In the genomic region with DNA sequence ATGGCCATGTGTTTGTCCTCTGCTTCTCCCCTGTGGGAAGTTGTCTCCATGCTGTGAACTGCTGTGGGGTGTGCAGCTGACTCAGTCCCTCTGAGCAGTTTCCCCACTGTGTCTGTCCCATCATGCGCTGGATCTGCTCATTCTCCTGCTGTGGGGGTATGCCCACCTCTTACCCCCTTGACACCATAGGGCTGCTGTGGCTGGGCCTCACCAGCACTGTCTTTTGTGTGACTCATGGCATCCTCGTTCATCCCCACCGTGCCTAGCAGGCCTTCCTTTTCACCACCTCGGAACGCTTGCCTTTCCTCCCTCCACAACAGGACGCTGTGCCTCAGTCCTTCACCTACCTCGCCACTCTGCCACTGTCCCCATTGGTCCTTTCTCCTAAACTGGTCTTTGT, we compare ENCODE assay signal across 2 cellular contexts.
TF ChIP-seq lines count a peak whose summit lies in the region.

No MANE protein-coding gene starts in this region.

TF ChIP-seq in WTC11, 78 proteins besides CTCF, POLR2A, EP300 and RAD21:
- TF ChIP-seq STAT6 (CRISPR knock-in tag; conservative IDR thresholded peaks at IDR 0.05; ENCODE audit: low read depth) (no peak), JAZF1 (CRISPR knock-in tag; IDR thresholded peaks at IDR 0.05) (no peak), ZNF121 (CRISPR knock-in tag; IDR thresholded peaks at IDR 0.05) (no peak), NR2C2 (CRISPR knock-in tag; IDR thresholded peaks at IDR 0.05) (no peak), IRF2 (CRISPR knock-in tag; IDR thresholded peaks at IDR 0.05; ENCODE audit: borderline replicate concordance, low read depth) (no peak), ESRRA (CRISPR knock-in tag; IDR thresholded peaks at IDR 0.05; ENCODE audit: borderline replicate concordance) (no peak), ZBTB43 (CRISPR knock-in tag; IDR thresholded peaks at IDR 0.05) (no peak), NR3C1 (CRISPR knock-in tag; conservative IDR thresholded peaks at IDR 0.05; ENCODE audit: low read depth) (no peak), NR1H2 (CRISPR knock-in tag; IDR thresholded peaks at IDR 0.05) (no peak), OVOL2 (CRISPR knock-in tag; IDR thresholded peaks at IDR 0.05; ENCODE audit: borderline replicate concordance) (no peak), ATF2 (CRISPR knock-in tag; IDR thresholded peaks at IDR 0.05; ENCODE audit: borderline replicate concordance, low read depth) (no peak), ELF4 (CRISPR knock-in tag; IDR thresholded peaks at IDR 0.05; ENCODE audit: low read depth) (no peak), EMX1 (CRISPR knock-in tag; IDR thresholded peaks at IDR 0.05) (no peak)
- TF ChIP-seq, protein P1, sequence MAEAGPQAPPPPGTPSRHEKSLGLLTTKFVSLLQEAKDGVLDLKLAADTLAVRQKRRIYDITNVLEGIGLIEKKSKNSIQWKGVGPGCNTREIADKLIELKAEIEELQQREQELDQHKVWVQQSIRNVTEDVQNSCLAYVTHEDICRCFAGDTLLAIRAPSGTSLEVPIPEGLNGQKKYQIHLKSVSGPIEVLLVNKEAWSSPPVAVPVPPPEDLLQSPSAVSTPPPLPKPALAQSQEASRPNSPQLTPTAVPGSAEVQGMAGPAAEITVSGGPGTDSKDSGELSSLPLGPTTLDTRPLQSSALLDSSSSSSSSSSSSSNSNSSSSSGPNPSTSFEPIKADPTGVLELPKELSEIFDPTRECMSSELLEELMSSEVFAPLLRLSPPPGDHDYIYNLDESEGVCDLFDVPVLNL (CRISPR knock-in tag; IDR thresholded peaks at IDR 0.05; ENCODE audit: borderline replicate concordance, low read depth), result no peak
TF ChIP-seq in WTC11: peak in this region for 0.

TF ChIP-seq in SK-N-SH, 30 proteins besides CTCF, POLR2A, EP300 and RAD21 (continued from another document):
- TF ChIP-seq, protein P2, sequence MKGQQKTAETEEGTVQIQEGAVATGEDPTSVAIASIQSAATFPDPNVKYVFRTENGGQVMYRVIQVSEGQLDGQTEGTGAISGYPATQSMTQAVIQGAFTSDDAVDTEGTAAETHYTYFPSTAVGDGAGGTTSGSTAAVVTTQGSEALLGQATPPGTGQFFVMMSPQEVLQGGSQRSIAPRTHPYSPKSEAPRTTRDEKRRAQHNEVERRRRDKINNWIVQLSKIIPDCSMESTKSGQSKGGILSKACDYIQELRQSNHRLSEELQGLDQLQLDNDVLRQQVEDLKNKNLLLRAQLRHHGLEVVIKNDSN (IDR thresholded peaks at IDR 0.05; ENCODE audit: borderline replicate concordance, low read depth), result no peak
- TF ChIP-seq USF2 (IDR thresholded peaks at IDR 0.05; ENCODE audit: borderline replicate concordance, low read depth, low read length) (no peak), PBX3 (IDR thresholded peaks at IDR 0.05) (no peak), TEAD4 (IDR thresholded peaks at IDR 0.05; ENCODE audit: borderline replicate concordance, insufficient read depth) (no peak), GATA2 (CRISPR knock-in tag; IDR thresholded peaks at IDR 0.05) (no peak), RCOR1 (IDR thresholded peaks at IDR 0.05; ENCODE audit: low read length) (no peak), IRF3 (IDR thresholded peaks at IDR 0.05; ENCODE audit: low read depth, low read length) (no peak), JUND (IDR thresholded peaks at IDR 0.05) (no peak), SMC3 (IDR thresholded peaks at IDR 0.05; ENCODE audit: low read depth, low read length) (no peak), CHD2 (IDR thresholded peaks at IDR 0.05; ENCODE audit: low read length, partially characterized antibody) (no peak), NFIC (IDR thresholded peaks at IDR 0.05; ENCODE audit: borderline replicate concordance) (no peak), FOXJ3 (CRISPR knock-in tag; IDR thresholded peaks at IDR 0.05) (no peak), NRF1 (IDR thresholded peaks at IDR 0.05; ENCODE audit: low read depth, low read length) (no peak), MEF2A (IDR thresholded peaks at IDR 0.05; ENCODE audit: borderline replicate concordance, low read depth) (no peak), ZBTB33 (IDR thresholded peaks at IDR 0.05; ENCODE audit: borderline replicate concordance, low read depth) (no peak)
- TF ChIP-seq, protein P3, sequence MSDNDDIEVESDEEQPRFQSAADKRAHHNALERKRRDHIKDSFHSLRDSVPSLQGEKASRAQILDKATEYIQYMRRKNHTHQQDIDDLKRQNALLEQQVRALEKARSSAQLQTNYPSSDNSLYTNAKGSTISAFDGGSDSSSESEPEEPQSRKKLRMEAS (IDR thresholded peaks at IDR 0.05; ENCODE audit: low read depth), result no peak
- TF ChIP-seq, protein P4, sequence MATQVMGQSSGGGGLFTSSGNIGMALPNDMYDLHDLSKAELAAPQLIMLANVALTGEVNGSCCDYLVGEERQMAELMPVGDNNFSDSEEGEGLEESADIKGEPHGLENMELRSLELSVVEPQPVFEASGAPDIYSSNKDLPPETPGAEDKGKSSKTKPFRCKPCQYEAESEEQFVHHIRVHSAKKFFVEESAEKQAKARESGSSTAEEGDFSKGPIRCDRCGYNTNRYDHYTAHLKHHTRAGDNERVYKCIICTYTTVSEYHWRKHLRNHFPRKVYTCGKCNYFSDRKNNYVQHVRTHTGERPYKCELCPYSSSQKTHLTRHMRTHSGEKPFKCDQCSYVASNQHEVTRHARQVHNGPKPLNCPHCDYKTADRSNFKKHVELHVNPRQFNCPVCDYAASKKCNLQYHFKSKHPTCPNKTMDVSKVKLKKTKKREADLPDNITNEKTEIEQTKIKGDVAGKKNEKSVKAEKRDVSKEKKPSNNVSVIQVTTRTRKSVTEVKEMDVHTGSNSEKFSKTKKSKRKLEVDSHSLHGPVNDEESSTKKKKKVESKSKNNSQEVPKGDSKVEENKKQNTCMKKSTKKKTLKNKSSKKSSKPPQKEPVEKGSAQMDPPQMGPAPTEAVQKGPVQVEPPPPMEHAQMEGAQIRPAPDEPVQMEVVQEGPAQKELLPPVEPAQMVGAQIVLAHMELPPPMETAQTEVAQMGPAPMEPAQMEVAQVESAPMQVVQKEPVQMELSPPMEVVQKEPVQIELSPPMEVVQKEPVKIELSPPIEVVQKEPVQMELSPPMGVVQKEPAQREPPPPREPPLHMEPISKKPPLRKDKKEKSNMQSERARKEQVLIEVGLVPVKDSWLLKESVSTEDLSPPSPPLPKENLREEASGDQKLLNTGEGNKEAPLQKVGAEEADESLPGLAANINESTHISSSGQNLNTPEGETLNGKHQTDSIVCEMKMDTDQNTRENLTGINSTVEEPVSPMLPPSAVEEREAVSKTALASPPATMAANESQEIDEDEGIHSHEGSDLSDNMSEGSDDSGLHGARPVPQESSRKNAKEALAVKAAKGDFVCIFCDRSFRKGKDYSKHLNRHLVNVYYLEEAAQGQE (IDR thresholded peaks at IDR 0.05; ENCODE audit: low read depth, low read length), result no peak
